In genomic region chr13:77190349-77190748, GRCh38 we compare ENCODE assay signal across 18 cellular contexts.
"Had no signal": no experiment of that assay in that cellular context is flagged by ENCODE, and none has a peak within 500 bp of the region (broad histone marks: within the 10 kb centered on the region; RNA-seq: fewer than 3 reads in every experiment).

No MANE protein-coding gene starts in this region.

- H3K4me3 Mint-ChIP-seq: activated CD8-positive, alpha-beta T cell treated with anti-CD3 and anti-CD28 coated beads for 36 hours; activated naive CD4-positive, alpha-beta T cell treated with anti-CD3 and anti-CD28 coated beads for 36 hours; activated naive CD8-positive, alpha-beta T cell treated with anti-CD3 and anti-CD28 coated beads, Interleukin-2, amount 10 ng/mL, durations not matched to agents 7 days and 5 days; activated T-helper 1 cell treated with anti-CD3 and anti-CD28 coated beads, Interleukin-12 subunit alpha, Interleukin-12 subunit beta, Interleukin-2, Interleukin-4 antibody, amounts not matched to agents 30 ng/mL and 10 ng/mL and 1 ng/mL, durations not matched to agents 14 hours and 24 hours and 36 hours; brain; central memory CD8-positive, alpha-beta T cell; T-helper 1 cell treated with Interleukin-12 subunit alpha and Interleukin-12 subunit beta and Interleukin-4 antibody, amounts not matched to agents 30 μg/mL and 1 μg/mL, for 36 hours had no signal

- ATAC-seq: activated CD8-positive, alpha-beta T cell treated with anti-CD3 and anti-CD28 coated beads for 36 hours had no signal

- H3K27me3 Mint-ChIP-seq: activated CD8-positive, alpha-beta T cell treated with anti-CD3 and anti-CD28 coated beads for 36 hours; activated naive CD8-positive, alpha-beta T cell treated with anti-CD3 and anti-CD28 coated beads, Interleukin-2, amount 10 ng/mL, durations not matched to agents 7 days and 5 days; brain; central memory CD8-positive, alpha-beta T cell had no signal

- H3K27ac Mint-ChIP-seq: activated CD8-positive, alpha-beta T cell treated with anti-CD3 and anti-CD28 coated beads for 36 hours; activated naive CD4-positive, alpha-beta T cell treated with anti-CD3 and anti-CD28 coated beads for 36 hours; activated naive CD8-positive, alpha-beta T cell treated with anti-CD3 and anti-CD28 coated beads, Interleukin-2, amount 10 ng/mL, durations not matched to agents 7 days and 5 days; activated T-helper 1 cell treated with anti-CD3 and anti-CD28 coated beads, Interleukin-12 subunit alpha, Interleukin-12 subunit beta, Interleukin-2, Interleukin-4 antibody, amounts not matched to agents 30 ng/mL and 10 ng/mL and 1 ng/mL, durations not matched to agents 14 hours and 24 hours and 36 hours; brain; T-helper 1 cell treated with Interleukin-12 subunit alpha and Interleukin-12 subunit beta and Interleukin-4 antibody, amounts not matched to agents 30 μg/mL and 1 μg/mL, for 36 hours had no signal

- DNase-seq: activated CD8-positive, alpha-beta memory T cell treated with anti-CD3 and anti-CD28 coated beads, Interleukin-2, amount 50 U/mL, for 4 hours; activated CD8-positive, alpha-beta T cell treated with anti-CD3 and anti-CD28 coated beads for 36 hours; activated effector memory CD4-positive, alpha-beta T cell treated with anti-CD3 and anti-CD28 coated beads, Interleukin-2, amount 50 U/mL, for 16 hours; activated naive CD4-positive, alpha-beta T cell treated with anti-CD3 and anti-CD28 coated beads for 36 hours; activated naive CD8-positive, alpha-beta T cell treated with anti-CD3 and anti-CD28 coated beads, Interleukin-2, amount 10 ng/mL, durations not matched to agents 7 days and 5 days; KG1; NCI-H1048; NCI-H146; NCI-H187 treated with DMSO at 0.1 percent for 48 hours; NCI-H2081 treated with DMSO at 0.1 percent for 48 hours; NCI-H446; NCI-H524; Peyer's patch; SHP77 had no signal

- H3K9me3 Mint-ChIP-seq: activated CD8-positive, alpha-beta T cell treated with anti-CD3 and anti-CD28 coated beads for 36 hours; activated naive CD4-positive, alpha-beta T cell treated with anti-CD3 and anti-CD28 coated beads for 36 hours; activated T-helper 1 cell treated with anti-CD3 and anti-CD28 coated beads, Interleukin-12 subunit alpha, Interleukin-12 subunit beta, Interleukin-2, Interleukin-4 antibody, amounts not matched to agents 30 ng/mL and 10 ng/mL and 1 ng/mL, durations not matched to agents 14 hours and 24 hours and 36 hours; brain; central memory CD8-positive, alpha-beta T cell; T-helper 1 cell treated with Interleukin-12 subunit alpha and Interleukin-12 subunit beta and Interleukin-4 antibody, amounts not matched to agents 30 μg/mL and 1 μg/mL, for 36 hours had no signal

- H3K4me1 Mint-ChIP-seq: brain had no signal
